Comparison of ENCODE assay signal across 7 cellular contexts in the genomic region with DNA sequence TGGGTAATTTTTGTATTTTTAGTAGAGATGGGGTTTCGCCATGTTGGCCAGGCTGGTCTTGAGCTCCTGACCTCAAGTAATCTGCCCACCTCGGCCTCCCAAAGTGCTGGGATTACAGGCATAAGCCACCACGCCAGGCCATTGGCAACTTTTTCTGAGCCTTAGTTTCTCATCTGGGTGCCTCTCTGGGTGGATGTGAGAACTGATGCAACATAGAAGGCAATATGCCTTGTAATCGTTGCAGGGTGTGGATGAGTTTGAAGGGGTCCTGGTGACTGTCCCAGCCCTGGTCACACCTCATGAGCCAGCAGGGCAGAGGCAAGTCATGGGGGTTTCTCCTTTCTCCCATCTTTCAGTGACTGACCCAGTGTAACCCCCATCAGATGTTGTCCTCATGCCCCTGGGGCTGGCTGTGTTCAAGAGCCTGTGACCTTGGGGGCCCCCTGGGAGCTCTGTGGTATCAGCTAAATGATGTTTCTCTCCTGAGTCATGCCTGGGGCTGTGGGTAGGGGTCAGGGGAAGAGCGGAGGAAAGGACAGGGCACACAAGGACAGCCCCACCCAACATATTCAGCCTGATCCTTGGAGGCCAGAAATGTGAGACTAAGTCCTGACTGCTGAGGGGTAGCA. TPM values are rescaled to one million over a fixed set of nuclear protein-coding genes. Genes with fewer than 3 reads are reported as not detected.
DNase-seq lines count a peak whose midpoint lies in the region; ATAC-seq and TF ChIP-seq lines count a peak whose summit lies in the region.

No MANE protein-coding gene starts in this region.

- peak; percentile 63 for ATAC-seq in activated B cell treated with CpG ODN at 0.5 μM for 24 hours (ENCODE audit: low read depth)

- BruUV-seq in Caco-2 (replicated peaks; lab: Mats Ljungman, UMichigan): no TSS peak

- POLR2A ChIA-PET in activated B cell treated with CpG ODN at 0.5 μM for 24 hours (lab: Charles Lee): interaction anchor here (0.5 to 5.9 kb wide), 21 partner anchors 8 to 378 kb away, joined by 3 to 51 read pairs (median 5); a partner anchor contains a TSS
- POLR2A ChIA-PET in Caco-2 (lab: Charles Lee): no interaction called here

- no peaks in the 10 kb centered on the region for H3K9me3 Mint-ChIP-seq in activated B cell treated with CpG ODN at 0.5 μM for 24 hours
- no peaks in the 10 kb centered on the region for H3K9me3 Mint-ChIP-seq in Caco-2 (ENCODE audit: unreplicated experiment)

- TF ChIP-seq CTCF in activated B cell treated with CpG ODN at 0.5 μM for 24 hours (IDR thresholded peaks at IDR 0.05) (no peak), Caco-2 (IDR thresholded peaks at IDR 0.05; ENCODE audit: insufficient read depth in 1 of 2, low read depth in 1 of 2, low read length in 1 of 2, severe bottlenecking in 1 of 2, unreplicated experiment in 1 of 2) (no peak)

- H3K36me3 Mint-ChIP-seq in activated B cell treated with CpG ODN at 0.5 μM for 24 hours (ENCODE audit: low read depth) (no peaks in the 10 kb centered on the region), Caco-2 (ENCODE audit: insufficient read depth, unreplicated experiment) (no peaks in the 10 kb centered on the region)

- peak overlapping the region; percentile 57 for H3K4me3 Mint-ChIP-seq in activated B cell treated with CpG ODN at 0.5 μM for 24 hours
- no peak overlapping the region for H3K4me3 Mint-ChIP-seq in Caco-2 (ENCODE audit: unreplicated experiment)

- peaks cover 25% of the 10 kb centered on the region for H3K4me1 ChIP-seq in effector memory CD4-positive, alpha-beta T cell (ENCODE audit: control insufficient read depth, insufficient read depth, low read length, poor library complexity, severe bottlenecking)
- H3K4me1 ChIP-seq in Caco-2: no peaks in the 10 kb centered on the region

- H3K36me3 ChIP-seq in effector memory CD4-positive, alpha-beta T cell (ENCODE audit: control insufficient read depth, insufficient read depth, low read length): no peaks in the 10 kb centered on the region
- H3K36me3 ChIP-seq in Caco-2 (ENCODE audit: control insufficient read depth, insufficient read depth, low read length): no peaks in the 10 kb centered on the region

- no peak overlapping the region for H3K27ac ChIP-seq in effector memory CD4-positive, alpha-beta T cell (ENCODE audit: insufficient read depth, low read length, poor library complexity, severe bottlenecking)

- H3K9me3 ChIP-seq in effector memory CD4-positive, alpha-beta T cell (ENCODE audit: control insufficient read depth, low read length): no peaks in the 10 kb centered on the region
- H3K9me3 ChIP-seq in Caco-2: no peaks in the 10 kb centered on the region

- H3K27ac Mint-ChIP-seq in activated B cell treated with CpG ODN at 0.5 μM for 24 hours: peak overlapping the region; percentile 76
- no peak overlapping the region for H3K27ac Mint-ChIP-seq in Caco-2 (ENCODE audit: unreplicated experiment)

- CTCF ChIA-PET in activated B cell treated with CpG ODN at 0.5 μM for 24 hours (lab: Charles Lee): interaction anchor here (0.6 to 5.7 kb wide), 7 partner anchors 19 to 169 kb away, joined by 3 to 67 read pairs (median 5); no protein-coding TSS in a partner anchor
- CTCF ChIA-PET in Caco-2 (lab: Charles Lee): no interaction called here

- H3K4me1 Mint-ChIP-seq in activated B cell treated with CpG ODN at 0.5 μM for 24 hours: peaks cover 53% of the 10 kb centered on the region
- no peaks in the 10 kb centered on the region for H3K4me1 Mint-ChIP-seq in Caco-2 (ENCODE audit: low read depth, unreplicated experiment)

- peak; percentile 46 for DNase-seq in ELR (ENCODE audit: low read depth)
- DNase-seq in HCEC 1CT: peak; percentile 10
- peak; percentile 66 for DNase-seq in activated B cell treated with CpG ODN at 0.5 μM for 24 hours
- peak; percentile 81 for DNase-seq in myocyte (ENCODE audit: low read depth)
- no peak for DNase-seq in effector memory CD4-positive, alpha-beta T cell
- DNase-seq in NCI-H2107 (lab: John Stamatoyannopoulos, UW): no peak
- DNase-seq in Caco-2: no peak

- intact Hi-C loops in activated B cell treated with CpG ODN at 0.5 μM for 24 hours (cut with micrococcal nuclease): loop anchor here (2.0 to 10.0 kb wide), 2 partner anchors 273 to 381 kb away; a partner anchor contains a TSS
- intact Hi-C loops in Caco-2 (cut with micrococcal nuclease; ENCODE audit: unreplicated experiment): loop anchor here (10.0 kb wide), 1 partner anchor 59 kb away; a partner anchor contains a TSS

- H3K4me3 ChIP-seq in effector memory CD4-positive, alpha-beta T cell (ENCODE audit: insufficient read depth, low read depth, low read length, poor library complexity, severe bottlenecking): no peak overlapping the region
- no peak overlapping the region for H3K4me3 ChIP-seq in Caco-2 (ENCODE audit: low read depth, low read length)

- H3K27me3 ChIP-seq in effector memory CD4-positive, alpha-beta T cell (replicated peaks; ENCODE audit: control insufficient read depth, insufficient read depth, low read length, poor library complexity, severe bottlenecking): peaks cover 8% of the 10 kb centered on the region
- no peaks in the 10 kb centered on the region for H3K27me3 ChIP-seq in Caco-2 (replicated peaks; ENCODE audit: control insufficient read depth, insufficient read depth, low read length)

- peaks cover 7% of the 10 kb centered on the region for H3K27me3 Mint-ChIP-seq in activated B cell treated with CpG ODN at 0.5 μM for 24 hours
- H3K27me3 Mint-ChIP-seq in Caco-2 (ENCODE audit: insufficient read depth, unreplicated experiment): no peaks in the 10 kb centered on the region

RNA-seq across cellular contexts. Expression of a gene that starts 3.6 kb away (rescaled TPM):
- total RNA-seq in activated B cell treated with CpG ODN at 0.5 μM for 24 hours (5.5 and 5.7 TPM in 2 replicates), myocyte (0.24 and 0.94 TPM in 2 replicates), Caco-2 (2022) (0.23 and 0.39 TPM in 2 replicates)
- 0.25 TPM for polyA plus RNA-seq in myocyte (2012)

RNA-seq across cellular contexts. Expression of a gene that starts 55.4 kb away (rescaled TPM):
- 17.6 and 18.6 TPM in 2 replicates for total RNA-seq in activated B cell treated with CpG ODN at 0.5 μM for 24 hours
- total RNA-seq in myocyte: 52.2 and 67.8 TPM in 2 replicates
- polyA plus RNA-seq in myocyte (2012): 26.4 TPM
- 37.9 and 39.9 TPM in 2 replicates for total RNA-seq in Caco-2 (2022)

Comparison
In these comparisons a context has a peak if more than half of its experiments do, and no peak if none do; other contexts are left out.
1. DNase-seq: peak in ELR (single experiment), HCEC 1CT (single experiment), activated B cell treated with CpG ODN at 0.5 μM for 24 hours (single experiment) and myocyte (single experiment); none in effector memory CD4-positive, alpha-beta T cell (0 of 3), NCI-H2107 (single experiment) and Caco-2 (0 of 2).